In genomic region chr20:208937-209566, GRCh38 we compare ENCODE assay signal across 8 cellular contexts. TPM values are rescaled to one million over a fixed set of nuclear protein-coding genes. Genes with fewer than 3 reads are reported as not detected.
DNase-seq lines count a peak whose midpoint lies in the region; ATAC-seq and TF ChIP-seq lines count a peak whose summit lies in the region.

No MANE protein-coding gene starts in this region.

- H3K27me3 Mint-ChIP-seq in Calu3 (ENCODE audit: unreplicated experiment) = peaks cover 43% of the 10 kb centered on the region
- peaks cover 9% of the 10 kb centered on the region for H3K27me3 Mint-ChIP-seq in activated CD4-positive, alpha-beta T cell treated with anti-CD3 and anti-CD28 coated beads, Interleukin-2, amount 10 ng/mL, durations not matched to agents 7 days and 5 days

- POLR2A ChIA-PET in activated CD4-positive, alpha-beta T cell treated with anti-CD3 and anti-CD28 coated beads, Interleukin-2, amount 10 ng/mL, durations not matched to agents 7 days and 5 days (lab: Charles Lee) = no interaction called here

- no peaks in the 10 kb centered on the region for H3K9me3 ChIP-seq in gastroesophageal sphincter
- H3K9me3 ChIP-seq in prostate gland = no peaks in the 10 kb centered on the region

- no peak overlapping the region for H3K4me3 ChIP-seq in gastroesophageal sphincter
- no peak overlapping the region for H3K4me3 ChIP-seq in prostate gland

- H3K4me3 Mint-ChIP-seq in Calu3 (ENCODE audit: low read depth, unreplicated experiment) = no peak overlapping the region
- no peak overlapping the region for H3K4me3 Mint-ChIP-seq in activated CD4-positive, alpha-beta T cell treated with anti-CD3 and anti-CD28 coated beads, Interleukin-2, amount 10 ng/mL, durations not matched to agents 7 days and 5 days

- no peaks in the 10 kb centered on the region for H3K36me3 Mint-ChIP-seq in Calu3 (ENCODE audit: insufficient read depth, unreplicated experiment)
- no peaks in the 10 kb centered on the region for H3K36me3 Mint-ChIP-seq in activated CD4-positive, alpha-beta T cell treated with anti-CD3 and anti-CD28 coated beads, Interleukin-2, amount 10 ng/mL, durations not matched to agents 7 days and 5 days (ENCODE audit: low read depth)

- ATAC-seq in GM19351 (IDR thresholded peaks at IDR 0.05; ENCODE audit: unreplicated experiment) = peak; percentile 86
- ATAC-seq in gastroesophageal sphincter = peak; percentile 43
- no peak for ATAC-seq in GM18519 (IDR thresholded peaks at IDR 0.05; ENCODE audit: low FRiP score, unreplicated experiment)
- no peak for ATAC-seq in HG02588 (IDR thresholded peaks at IDR 0.05; ENCODE audit: unreplicated experiment)

- 10 to 20% methylated on average over 5 of the region's 5 CpGs for WGBS in gastroesophageal sphincter (ENCODE audit: low coverage in 1 of 2), 2 donors
- 18% methylated on average over 5 of the region's 5 CpGs for WGBS in prostate gland

- H3K27ac ChIP-seq in gastroesophageal sphincter (no peak overlapping the region), prostate gland (no peak overlapping the region)

- H3K36me3 ChIP-seq in gastroesophageal sphincter (no peaks in the 10 kb centered on the region), prostate gland (no peaks in the 10 kb centered on the region)

- H3K9me3 Mint-ChIP-seq in Calu3 (ENCODE audit: low read depth, unreplicated experiment) = no peaks in the 10 kb centered on the region
- no peaks in the 10 kb centered on the region for H3K9me3 Mint-ChIP-seq in activated CD4-positive, alpha-beta T cell treated with anti-CD3 and anti-CD28 coated beads, Interleukin-2, amount 10 ng/mL, durations not matched to agents 7 days and 5 days

- no peak overlapping the region for H3K27ac Mint-ChIP-seq in Calu3 (ENCODE audit: unreplicated experiment)
- no peak overlapping the region for H3K27ac Mint-ChIP-seq in activated CD4-positive, alpha-beta T cell treated with anti-CD3 and anti-CD28 coated beads, Interleukin-2, amount 10 ng/mL, durations not matched to agents 7 days and 5 days

- BruUV-seq in Calu3 (replicated peaks; lab: Mats Ljungman, UMichigan) = no TSS peak

- TF ChIP-seq CTCF in Calu3 (IDR thresholded peaks at IDR 0.05; ENCODE audit: unreplicated experiment) (no peak), gastroesophageal sphincter (IDR thresholded peaks at IDR 0.05) (peak in 2 of 4 experiments; percentile 43 to 50), prostate gland (IDR thresholded peaks at IDR 0.05) (peak; percentile 18 to 73 (median 47))

- no peak for TF ChIP-seq EP300 in gastroesophageal sphincter (IDR thresholded peaks at IDR 0.05)

- CTCF ChIA-PET in Calu3 (lab: Charles Lee) = no interaction called here
- CTCF ChIA-PET in activated CD4-positive, alpha-beta T cell treated with anti-CD3 and anti-CD28 coated beads, Interleukin-2, amount 10 ng/mL, durations not matched to agents 7 days and 5 days (lab: Charles Lee) = no interaction called here

- H3K4me1 ChIP-seq in gastroesophageal sphincter = no peaks in the 10 kb centered on the region
- no peaks in the 10 kb centered on the region for H3K4me1 ChIP-seq in prostate gland (replicated peaks)

- DNase-seq in Calu3 (peak; percentile 1), NCI-H2196 (lab: John Stamatoyannopoulos, UW; ENCODE audit: unreplicated experiment) (peak; percentile 28), prostate gland (ENCODE audit: low spot score) (peak; percentile 23)
- peak; percentile 43 for DNase-seq in activated CD4-positive, alpha-beta T cell treated with anti-CD3 and anti-CD28 coated beads, Interleukin-2, amount 10 ng/mL, durations not matched to agents 7 days and 5 days

- TF ChIP-seq POLR2A in gastroesophageal sphincter (IDR thresholded peaks at IDR 0.05) = no peak
- TF ChIP-seq POLR2A in prostate gland (IDR thresholded peaks at IDR 0.05) = no peak

- H3K27me3 ChIP-seq in gastroesophageal sphincter (no peaks in the 10 kb centered on the region), prostate gland (replicated peaks; ENCODE audit: insufficient read depth) (no peaks in the 10 kb centered on the region)

- intact Hi-C loops in Calu3 (cut with micrococcal nuclease; ENCODE audit: unreplicated experiment) (loop anchor here (5.0 kb wide), 1 partner anchor 123 kb away; no protein-coding TSS in a partner anchor), prostate gland (cut with DNase I) (no loop called here)

- no peaks in the 10 kb centered on the region for H3K4me1 Mint-ChIP-seq in Calu3 (ENCODE audit: low read depth, unreplicated experiment)
- H3K4me1 Mint-ChIP-seq in activated CD4-positive, alpha-beta T cell treated with anti-CD3 and anti-CD28 coated beads, Interleukin-2, amount 10 ng/mL, durations not matched to agents 7 days and 5 days = no peaks in the 10 kb centered on the region

RNA-seq across cellular contexts. Expression of gene DEFB129, which starts 18.0 kb away (rescaled TPM):
- total RNA-seq in Calu3 (2022) (not detected in 2 replicates), gastroesophageal sphincter (not detected), prostate gland (not detected)
- not detected for total RNA-seq in activated CD4-positive, alpha-beta T cell treated with anti-CD3 and anti-CD28 coated beads, Interleukin-2, amount 10 ng/mL, durations not matched to agents 7 days and 5 days

RNA-seq across cellular contexts. Expression of gene DEFB128, which starts 19.5 kb away (rescaled TPM):
- total RNA-seq in Calu3 (2022) (not detected in 2 replicates), gastroesophageal sphincter (not detected), prostate gland (not detected)
- total RNA-seq in activated CD4-positive, alpha-beta T cell treated with anti-CD3 and anti-CD28 coated beads, Interleukin-2, amount 10 ng/mL, durations not matched to agents 7 days and 5 days = not detected

RNA-seq across cellular contexts. Expression of gene DEFB132, which starts 48.5 kb away (rescaled TPM):
- total RNA-seq in Calu3 (2022) = not detected in 2 replicates
- not detected for total RNA-seq in activated CD4-positive, alpha-beta T cell treated with anti-CD3 and anti-CD28 coated beads, Interleukin-2, amount 10 ng/mL, durations not matched to agents 7 days and 5 days
- not detected for total RNA-seq in gastroesophageal sphincter
- total RNA-seq in prostate gland = 1 to 10 TPM; 2.2 to 3.3 TPM

RNA-seq across cellular contexts. Expression of gene DEFB127, which starts 51.8 kb away (rescaled TPM):
- not detected in 2 replicates for total RNA-seq in Calu3 (2022)
- total RNA-seq in activated CD4-positive, alpha-beta T cell treated with anti-CD3 and anti-CD28 coated beads, Interleukin-2, amount 10 ng/mL, durations not matched to agents 7 days and 5 days = not detected
- not detected for total RNA-seq in gastroesophageal sphincter
- total RNA-seq in prostate gland = not detected

Comparison
In these comparisons a context has a peak if more than half of its experiments do, and no peak if none do; other contexts are left out.
1. ATAC-seq: peak in GM19351 (single experiment) and gastroesophageal sphincter (single experiment); none in GM18519 (single experiment) and HG02588 (single experiment).
2. Peak in every context shown above with its lines, with median percentiles within 50 percentile points of each other: DNase-seq.